1 cellular context compared by ENCODE assay signal in genomic region chr10:1472178-1472577, GRCh38.
TF ChIP-seq lines count a peak whose summit lies in the region.

No MANE protein-coding gene starts in this region.

TF ChIP-seq in H1, 55 proteins besides CTCF, POLR2A, EP300 and RAD21:
- TF ChIP-seq CHD1 (IDR thresholded peaks at IDR 0.05; ENCODE audit: low read depth, low read length) (no peak), TAF7 (optimal IDR thresholded peaks at IDR 0.05; ENCODE audit: borderline replicate concordance, low read depth, low read length) (no peak), SUZ12 (IDR thresholded peaks at IDR 0.05; ENCODE audit: low read length) (no peak), BACH1 (IDR thresholded peaks at IDR 0.05; ENCODE audit: low read length) (no peak), RNF2 (IDR thresholded peaks at IDR 0.05; ENCODE audit: borderline replicate concordance, low read depth, low read length, missing control alignments, poor library complexity, severe bottlenecking) (no peak), GABPA (IDR thresholded peaks at IDR 0.05; ENCODE audit: borderline replicate concordance, insufficient read depth, low read length) (no peak), RXRA (IDR thresholded peaks at IDR 0.05; ENCODE audit: insufficient read depth, low read depth, low read length) (no peak)
